Comparison of ENCODE assay signal across 12 cellular contexts in the genomic region with DNA sequence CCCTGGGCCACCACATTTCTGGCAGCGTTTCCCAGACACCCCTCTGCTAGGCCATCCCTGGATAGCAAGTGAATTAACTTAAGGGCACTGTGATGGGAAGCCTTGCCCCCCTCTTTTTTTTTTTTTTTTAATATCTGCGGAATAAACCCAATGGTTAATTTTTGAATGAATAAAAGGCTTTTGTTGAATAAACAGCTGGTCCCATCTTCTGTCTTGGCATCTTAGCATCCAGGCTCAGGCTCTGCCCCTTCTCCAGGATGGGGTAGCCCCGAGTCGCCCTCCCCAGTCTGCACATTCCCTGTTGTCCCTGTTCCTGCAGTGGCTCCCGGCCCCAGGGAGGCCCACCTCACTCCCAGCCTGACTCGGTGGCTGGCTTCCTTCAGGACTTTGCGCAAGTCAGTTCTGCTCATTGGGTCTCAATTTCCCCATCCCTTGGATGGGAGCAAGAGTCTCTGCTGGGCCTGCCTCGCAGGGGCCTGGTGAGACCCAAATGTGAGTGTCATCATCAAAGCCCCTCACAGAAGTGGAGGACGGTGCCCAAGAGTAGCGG. TPM values are rescaled to one million over a fixed set of nuclear protein-coding genes. Genes with fewer than 3 reads are reported as not detected.
DNase-seq lines count a peak whose midpoint lies in the region; ATAC-seq, FAIRE-seq and TF ChIP-seq lines count a peak whose summit lies in the region.
"Had no signal": no experiment of that assay in that cellular context is flagged by ENCODE, and none has a peak within 500 bp of the region (broad histone marks: within the 10 kb centered on the region; RNA-seq: fewer than 3 reads in every experiment).

No MANE protein-coding gene starts in this region.

- peaks cover 19% of the 10 kb centered on the region for H3K9me1 ChIP-seq in IMR-90 (ENCODE audit: insufficient read depth, low read length)

- peaks cover 8% of the 10 kb centered on the region for H3K4me1 Mint-ChIP-seq in central memory CD8-positive, alpha-beta T cell
- H3K4me1 Mint-ChIP-seq in activated T-helper 17 cell treated with anti-CD3 and anti-CD28 coated beads, Interleukin-2, amount 50 U/mL, for 72 hours: peaks cover 14% of the 10 kb centered on the region
- H3K4me1 Mint-ChIP-seq in activated T-cell treated with anti-CD3 and anti-CD28 coated beads, Interleukin-2, amount 50 U/mL, for 24 hours (ENCODE audit: low read depth): peaks cover 37% of the 10 kb centered on the region
- H3K4me1 Mint-ChIP-seq in stimulated activated naive B cell treated with anti-CD40 and anti-IgM and Interleukin-4, amounts not matched to agents 10 μg/mL and 1 μg/mL and 100 μg/mL, for 72 hours: peaks cover 21 to 42% of the 10 kb centered on the region in 2 donors

- H3K4me3 Mint-ChIP-seq in central memory CD8-positive, alpha-beta T cell: peak overlapping the region; percentile 29
- no peak overlapping the region for H3K4me3 Mint-ChIP-seq in activated T-helper 17 cell treated with anti-CD3 and anti-CD28 coated beads, Interleukin-2, amount 50 U/mL, for 72 hours
- H3K4me3 Mint-ChIP-seq in activated T-cell treated with anti-CD3 and anti-CD28 coated beads, Interleukin-2, amount 50 U/mL, for 24 hours: no peak overlapping the region
- H3K4me3 Mint-ChIP-seq in stimulated activated naive B cell treated with anti-CD40 and anti-IgM and Interleukin-4, amounts not matched to agents 10 μg/mL and 1 μg/mL and 100 μg/mL, for 72 hours: no peak overlapping the region
- H3K4me3 Mint-ChIP-seq: activated T-cell treated with anti-CD3 and anti-CD28 coated beads, Interleukin-2, amount 50 U/mL, for 4 hours had no signal

- no peak overlapping the region for H4K91ac ChIP-seq in IMR-90 (ENCODE audit: insufficient read depth, low read depth, low read length)

- intact Hi-C loops in IMR-90 (cut with micrococcal nuclease): loop anchor here (1.0 to 10.0 kb wide), 4 partner anchors 64 to 352 kb away; partner anchors contain the start of gene NCS1

- peaks cover 23% of the 10 kb centered on the region for H3K36me3 ChIP-seq in IMR-90 (ENCODE audit: control insufficient read depth, insufficient read depth, low read length)
- H3K36me3 ChIP-seq in muscle layer of colon (ENCODE audit: insufficient read depth, low read length): peaks cover 20% of the 10 kb centered on the region

- H3K4me3 ChIP-seq in A549 (no peak overlapping the region), IMR-90 (ENCODE audit: insufficient read depth, low read depth, low read length) (no peak overlapping the region), muscle layer of colon (ENCODE audit: low read depth in 1 of 2, low read length in 2 of 2) (no peak overlapping the region)

- H3K4me2 ChIP-seq in A549 (no peak overlapping the region), IMR-90 (ENCODE audit: low read depth, low read length) (no peak overlapping the region)

- H3K27ac ChIP-seq in A549 (no peak overlapping the region), IMR-90 (ENCODE audit: insufficient read depth, low read length) (no peak overlapping the region), muscle layer of colon (ENCODE audit: low read depth, low read length) (peak overlapping the region; percentile 73)

- no peak overlapping the region for H2AFZ ChIP-seq in IMR-90 (replicated peaks; ENCODE audit: low read length, poor library complexity)

- H3K27ac Mint-ChIP-seq in central memory CD8-positive, alpha-beta T cell (ENCODE audit: low read depth): peak overlapping the region; percentile 49
- no peak overlapping the region for H3K27ac Mint-ChIP-seq in activated T-helper 17 cell treated with anti-CD3 and anti-CD28 coated beads, Interleukin-2, amount 50 U/mL, for 72 hours
- H3K27ac Mint-ChIP-seq in activated T-cell treated with anti-CD3 and anti-CD28 coated beads, Interleukin-2, amount 50 U/mL, for 24 hours: no peak overlapping the region
- no peak overlapping the region for H3K27ac Mint-ChIP-seq in stimulated activated naive B cell treated with anti-CD40 and anti-IgM and Interleukin-4, amounts not matched to agents 10 μg/mL and 1 μg/mL and 100 μg/mL, for 72 hours

- H3K14ac ChIP-seq in IMR-90 (replicated peaks; ENCODE audit: low read depth, low read length): no peak overlapping the region

- no peak overlapping the region for H2BK5ac ChIP-seq in IMR-90 (ENCODE audit: low read depth, low read length, poor library complexity, severe bottlenecking)

- no peak for TF ChIP-seq POLR2A in A549 (IDR thresholded peaks at IDR 0.05; ENCODE audit: low read length)
- TF ChIP-seq POLR2A in IMR-90 (IDR thresholded peaks at IDR 0.05; ENCODE audit: low read depth, low read length): no peak

- peaks cover 22% of the 10 kb centered on the region; the same call in 1 of the 2 replicates for H4K20me1 ChIP-seq in IMR-90 (ENCODE audit: insufficient read depth, low read length)

- dilution Hi-C loops in IMR-90 (cut with HindIII; ENCODE audit: low sequenced_read_pairs, unreplicated experiment): loop anchor here (25.0 kb wide), 1 partner anchor 124 kb away; no protein-coding TSS in a partner anchor

- H3K4me1 ChIP-seq in A549 (peaks cover 12% of the 10 kb centered on the region; the same call in 2 of the 3 replicates), IMR-90 (ENCODE audit: control insufficient read depth, insufficient read depth, low read length) (peaks cover 8% of the 10 kb centered on the region), muscle layer of colon (ENCODE audit: insufficient read depth, low read length) (peaks cover 62% of the 10 kb centered on the region)

- peak overlapping the region; percentile 23 for H2AK5ac ChIP-seq in IMR-90 (ENCODE audit: low read depth, low read length)

- H3K9ac ChIP-seq in IMR-90 (ENCODE audit: low read depth, low read length) (no peak overlapping the region), muscle layer of colon (ENCODE audit: low read length) (no peak overlapping the region)

- TF ChIP-seq EP300 in A549 (IDR thresholded peaks at IDR 0.05): no peak

- CTCF ChIA-PET in A549 (lab: Yijun Ruan, JAX): interaction anchor here (0.6 to 11.4 kb wide), 39 partner anchors 9 to 371 kb away, joined by 3 to 191 read pairs (median 4); no protein-coding TSS in a partner anchor
- CTCF ChIA-PET in IMR-90 (lab: Yijun Ruan, JAX): interaction anchor here (1.2 kb wide), 1 partner anchor 129 kb away, joined by 7 read pairs; no protein-coding TSS in a partner anchor

- H3K18ac ChIP-seq in IMR-90 (ENCODE audit: low read depth, low read length): no peak overlapping the region

- in situ Hi-C loops in IMR-90 (cut with MboI; ENCODE audit: low sequenced_read_pairs): loop anchor here (25.0 kb wide), 1 partner anchor 124 kb away; no protein-coding TSS in a partner anchor

- no peaks in the 10 kb centered on the region for H3K9me3 Mint-ChIP-seq in central memory CD8-positive, alpha-beta T cell
- no peaks in the 10 kb centered on the region for H3K9me3 Mint-ChIP-seq in activated T-helper 17 cell treated with anti-CD3 and anti-CD28 coated beads, Interleukin-2, amount 50 U/mL, for 72 hours
- H3K9me3 Mint-ChIP-seq in activated T-cell treated with anti-CD3 and anti-CD28 coated beads, Interleukin-2, amount 50 U/mL, for 24 hours: no peaks in the 10 kb centered on the region
- no peaks in the 10 kb centered on the region for H3K9me3 Mint-ChIP-seq in stimulated activated naive B cell treated with anti-CD40 and anti-IgM and Interleukin-4, amounts not matched to agents 10 μg/mL and 1 μg/mL and 100 μg/mL, for 72 hours
- H3K9me3 Mint-ChIP-seq: activated T-cell treated with anti-CD3 and anti-CD28 coated beads, Interleukin-2, amount 50 U/mL, for 4 hours had no signal

- no peak overlapping the region for H2BK15ac ChIP-seq in IMR-90 (ENCODE audit: low read depth, low read length)

- ATAC-seq in A549: no peak
- no peak for ATAC-seq in IMR-90 (ENCODE audit: low read depth)
- no peak for ATAC-seq in central memory CD8-positive, alpha-beta T cell (replicated peaks; ENCODE audit: extremely low read depth, poor library complexity, severe bottlenecking)
- no peak for ATAC-seq in activated T-helper 17 cell treated with anti-CD3 and anti-CD28 coated beads, Interleukin-2, amount 50 U/mL, for 72 hours (replicated peaks)
- no peak for ATAC-seq in stimulated activated naive B cell treated with anti-CD40 and anti-IgM and Interleukin-4, amounts not matched to agents 10 μg/mL and 1 μg/mL and 100 μg/mL, for 72 hours (replicated peaks)
- ATAC-seq: activated T-cell treated with anti-CD3 and anti-CD28 coated beads, Interleukin-2, amount 50 U/mL, for 4 hours had no signal

- H2AK9ac ChIP-seq in IMR-90 (replicated peaks; ENCODE audit: low read depth, low read length, poor library complexity): peak overlapping the region; percentile 60

- no peaks in the 10 kb centered on the region for H3K27me3 Mint-ChIP-seq in central memory CD8-positive, alpha-beta T cell
- no peaks in the 10 kb centered on the region for H3K27me3 Mint-ChIP-seq in activated T-helper 17 cell treated with anti-CD3 and anti-CD28 coated beads, Interleukin-2, amount 50 U/mL, for 72 hours
- no peaks in the 10 kb centered on the region for H3K27me3 Mint-ChIP-seq in activated T-cell treated with anti-CD3 and anti-CD28 coated beads, Interleukin-2, amount 50 U/mL, for 24 hours
- peaks cover 0 to 4% of the 10 kb centered on the region in 2 donors for H3K27me3 Mint-ChIP-seq in stimulated activated naive B cell treated with anti-CD40 and anti-IgM and Interleukin-4, amounts not matched to agents 10 μg/mL and 1 μg/mL and 100 μg/mL, for 72 hours

- no peak overlapping the region for H2BK120ac ChIP-seq in IMR-90 (ENCODE audit: low read depth, low read length)

- H4K5ac ChIP-seq in IMR-90 (ENCODE audit: low read depth, low read length): no peak overlapping the region

- TF ChIP-seq CTCF in A549 (IDR thresholded peaks at IDR 0.05) (peak; percentile 16), IMR-90 (conservative IDR thresholded peaks at IDR 0.05; ENCODE audit: low read depth, low read length) (no peak)

- H3K4ac ChIP-seq in IMR-90 (ENCODE audit: low read depth, low read length): no peak overlapping the region

- no TSS peak for BruUV-seq in IMR-90 (replicated peaks; lab: Mats Ljungman, UMichigan)

- FAIRE-seq in A549 (lab: Jason Lieb, UNC): no peak
- FAIRE-seq: H54 had no signal

- H4K8ac ChIP-seq in IMR-90 (ENCODE audit: low read depth in 2 of 2, low read length in 2 of 2): no peak overlapping the region

- no peak overlapping the region for H3K23ac ChIP-seq in IMR-90 (ENCODE audit: low read depth, low read length)

- no peaks in the 10 kb centered on the region for H3K27me3 ChIP-seq in IMR-90 (ENCODE audit: control insufficient read depth, insufficient read depth, low read length)
- H3K27me3 ChIP-seq in muscle layer of colon (ENCODE audit: control insufficient read depth in 1 of 2, insufficient read depth in 2 of 2, low read length in 2 of 2): no peaks in the 10 kb centered on the region

- H3K79me1 ChIP-seq in IMR-90 (ENCODE audit: low read depth in 1 of 2, low read length in 2 of 2): peaks cover 0 to 16% of the 10 kb centered on the region in 2 experiments; a peak in 2 of 4 replicates

- no peaks in the 10 kb centered on the region for H3K9me3 ChIP-seq in A549
- no peaks in the 10 kb centered on the region for H3K9me3 ChIP-seq in IMR-90 (ENCODE audit: control insufficient read depth, insufficient read depth, low read length)
- H3K9me3 ChIP-seq in muscle layer of colon (ENCODE audit: low read length): no peaks in the 10 kb centered on the region

- no peak overlapping the region for H2BK20ac ChIP-seq in IMR-90 (ENCODE audit: low read depth, low read length)

- peaks cover 2% of the 10 kb centered on the region for H3K36me3 Mint-ChIP-seq in central memory CD8-positive, alpha-beta T cell (ENCODE audit: insufficient read depth)
- H3K36me3 Mint-ChIP-seq in activated T-helper 17 cell treated with anti-CD3 and anti-CD28 coated beads, Interleukin-2, amount 50 U/mL, for 72 hours (ENCODE audit: low read depth): peaks cover 23% of the 10 kb centered on the region
- H3K36me3 Mint-ChIP-seq in activated T-cell treated with anti-CD3 and anti-CD28 coated beads, Interleukin-2, amount 50 U/mL, for 24 hours (ENCODE audit: low read depth): peaks cover 21% of the 10 kb centered on the region
- peaks cover 6 to 7% of the 10 kb centered on the region in 2 donors for H3K36me3 Mint-ChIP-seq in stimulated activated naive B cell treated with anti-CD40 and anti-IgM and Interleukin-4, amounts not matched to agents 10 μg/mL and 1 μg/mL and 100 μg/mL, for 72 hours
- H3K36me3 Mint-ChIP-seq: naive B cell had no signal

- DNase-seq in A549 (ENCODE audit: low read depth in 1 of 2, low spot score in 1 of 2) (no peak), IMR-90 (no peak), kidney glomerular epithelial cell (lab: John Stamatoyannopoulos, UW) (no peak)
- no peak for DNase-seq in central memory CD8-positive, alpha-beta T cell (ENCODE audit: low spot score in 2 of 2)
- no peak for DNase-seq in activated T-cell treated with anti-CD3 and anti-CD28 coated beads, Interleukin-2, amount 50 U/mL, for 24 hours
- DNase-seq in stimulated activated naive B cell treated with anti-CD40 and anti-IgM and Interleukin-4, amounts not matched to agents 10 μg/mL and 1 μg/mL and 100 μg/mL, for 72 hours: no peak
- DNase-seq: NCI-H446 treated with DMSO at 0.1 percent for 48 hours had no signal

- POLR2A ChIA-PET in A549 (lab: Yijun Ruan, JAX) (interaction anchor here (1.1 kb wide), 1 partner anchor 128 kb away, joined by 3 read pairs; no protein-coding TSS in a partner anchor), IMR-90 (lab: Charles Lee; ENCODE audit: unreplicated experiment) (no interaction called here)

- no peak overlapping the region for H3K56ac ChIP-seq in IMR-90 (ENCODE audit: extremely low read depth, insufficient read depth, low read length)

- 62% methylated on average over 10 of the region's 10 CpGs for WGBS in A549 (ENCODE audit: missing lambda C conversion rate)
- 60% methylated on average over 1 of the region's 10 CpGs; no CpG with 5 or more reads in 1 of the 2 experiments for WGBS in IMR-90 (ENCODE audit: extremely low coverage in 2 of 2, insufficient read length in 1 of 2), 2 experiments

- TF ChIP-seq RAD21 in A549 (conservative IDR thresholded peaks at IDR 0.05 in 1 of 2, IDR thresholded peaks at IDR 0.05 in 1 of 2): peak in 1 of 2 experiments; percentile 19; a peak in 1 of 5 replicates
- TF ChIP-seq RAD21 in IMR-90 (IDR thresholded peaks at IDR 0.05; ENCODE audit: low read length): no peak

RNA-seq across cellular contexts. Expression of gene HMCN2, which starts 29.0 kb away (rescaled TPM):
- not detected in 2 replicates for polyA plus RNA-seq in A549 (2011; rRNA removed)
- polyA plus RNA-seq in A549 (2012; cell fraction: cytosol; rRNA removed): 0.01 and 0.03 TPM in 2 replicates
- polyA plus RNA-seq in A549 (2012; cell fraction: nucleus; rRNA removed): 0.12 and 0.37 TPM in 2 replicates
- polyA plus RNA-seq in A549 (2017; fragmentation: RNase III; extraction: RNeasy Plus Mini Kit Qiagen cat#74134 plus additional on column Dnase treatment): 0.01 to 0.04 TPM in 2 of 3 replicates, not detected in the other
- polyA minus RNA-seq in A549 (2011; rRNA and poly(A)+ RNA removed): 0.04 TPM in 1 of 2 replicates, not detected in the other
- not detected in 2 replicates for total RNA-seq in IMR-90 (2012; rRNA removed)
- polyA plus RNA-seq in IMR-90 (2012; rRNA removed): 0.02 and 0.03 TPM in 2 replicates
- polyA plus RNA-seq in IMR-90 (2012; cell fraction: cytosol; rRNA removed): 0.07 TPM in 1 of 2 replicates, not detected in the other
- polyA plus RNA-seq in IMR-90 (2012; cell fraction: nucleus; rRNA removed; ENCODE audit: low replicate concordance): 0.06 and 0.16 TPM in 2 replicates
- not detected for total RNA-seq in activated T-helper 17 cell treated with anti-CD3 and anti-CD28 coated beads, Interleukin-2, amount 50 U/mL, for 72 hours
